ENCODE assay signal across 9 cellular contexts in genomic region chr13:23547000-23547590, GRCh38. TPM values are rescaled to one million over a fixed set of nuclear protein-coding genes. Genes with fewer than 3 reads are reported as not detected.
DNase-seq lines count a peak whose midpoint lies in the region; ATAC-seq and TF ChIP-seq lines count a peak whose summit lies in the region.
"Had no signal": no experiment of that assay in that cellular context is flagged by ENCODE, and none has a peak within 500 bp of the region (broad histone marks: within the 10 kb centered on the region; RNA-seq: fewer than 3 reads in every experiment).

No MANE protein-coding gene starts in this region.

- no peaks in the 10 kb centered on the region for H3K36me3 Mint-ChIP-seq in activated T-cell treated with anti-CD3 and anti-CD28 coated beads, Interleukin-2, amount 50 U/mL, for 4 hours (ENCODE audit: insufficient read depth)

- DNase-seq in MG63 (peak; percentile 59), fibroblast of lung (ENCODE audit: low read depth in 2 of 2) (peak; percentile 45 to 51), ureter (ENCODE audit: low spot score) (peak; percentile 44), DMS79 (lab: John Stamatoyannopoulos, UW) (no peak), NCI-H146 treated with DMSO at 0.1 percent for 48 hours (lab: John Stamatoyannopoulos, UW; ENCODE audit: unreplicated experiment) (no peak)
- DNase-seq in activated T-cell treated with anti-CD3 and anti-CD28 coated beads, Interleukin-2, amount 50 U/mL, for 4 hours = no peak
- DNase-seq: NCI-H345 had no signal

- ATAC-seq in activated T-cell treated with anti-CD3 and anti-CD28 coated beads, Interleukin-2, amount 50 U/mL, for 4 hours = no peak
- ATAC-seq: activated CD4-positive, CD25-positive, alpha-beta regulatory T cell treated with anti-CD3 and anti-CD28 coated beads, Interleukin-2, amount 50 U/mL, for 24 hours had no signal

- peaks cover 32% of the 10 kb centered on the region for H3K27me3 Mint-ChIP-seq in activated T-cell treated with anti-CD3 and anti-CD28 coated beads, Interleukin-2, amount 50 U/mL, for 4 hours (ENCODE audit: low read depth)

- peak overlapping the region; percentile 89 for H2AFZ ChIP-seq in fibroblast of lung (ENCODE audit: low read length)

- H3K4me3 ChIP-seq in MG63 (peak overlapping the region; percentile 52), fibroblast of lung (replicated peaks in 1 of 4; ENCODE audit: control extremely low read depth in 1 of 4, insufficient read depth in 1 of 4, low read depth in 3 of 4, low read length in 4 of 4) (peak overlapping the region; percentile 45 to 62 (median 58)), mucosa of rectum (ENCODE audit: low read length in 2 of 2) (peak overlapping the region; percentile 36 to 53)

- no peaks in the 10 kb centered on the region for H4K20me1 ChIP-seq in fibroblast of lung (ENCODE audit: control insufficient read depth, extremely low read depth, insufficient read depth, low read length)

- peak overlapping the region; percentile 48 for H3K9ac ChIP-seq in fibroblast of lung (ENCODE audit: insufficient read depth, low read length)
- H3K9ac ChIP-seq in mucosa of rectum (ENCODE audit: low read depth in 1 of 2, low read length in 2 of 2) = no peak overlapping the region

- H3K27me3 ChIP-seq in MG63 (no peaks in the 10 kb centered on the region), fibroblast of lung (ENCODE audit: control insufficient read depth, insufficient read depth, low read length) (no peaks in the 10 kb centered on the region), mucosa of rectum (ENCODE audit: control insufficient read depth in 2 of 2, insufficient read depth in 2 of 2, low read length in 2 of 2) (no peaks in the 10 kb centered on the region)

- peak overlapping the region; percentile 56 for H3K27ac ChIP-seq in fibroblast of lung (ENCODE audit: insufficient read depth, low read length)
- peak overlapping the region; percentile 8 to 16 for H3K27ac ChIP-seq in mucosa of rectum (ENCODE audit: low read depth in 2 of 2, low read length in 2 of 2)

- H3K4me3 Mint-ChIP-seq in activated T-cell treated with anti-CD3 and anti-CD28 coated beads, Interleukin-2, amount 50 U/mL, for 4 hours = no peak overlapping the region

- peak overlapping the region; percentile 91 for H3K4me2 ChIP-seq in fibroblast of lung (ENCODE audit: extremely low read depth, insufficient read depth, low read length)

- H3K9me3 Mint-ChIP-seq in activated T-cell treated with anti-CD3 and anti-CD28 coated beads, Interleukin-2, amount 50 U/mL, for 4 hours = no peaks in the 10 kb centered on the region

- H3K36me3 ChIP-seq in MG63 (no peaks in the 10 kb centered on the region), fibroblast of lung (ENCODE audit: control insufficient read depth, insufficient read depth, low read length) (no peaks in the 10 kb centered on the region), mucosa of rectum (ENCODE audit: control insufficient read depth in 2 of 2, insufficient read depth in 2 of 2, low read length in 2 of 2) (no peaks in the 10 kb centered on the region)

- H3K9me3 ChIP-seq in MG63 (0 out of 2 replicates have a peak, but pooled peaks cover 3% of the 10 kb centered on the region), fibroblast of lung (ENCODE audit: control insufficient read depth, insufficient read depth, low read depth, low read length) (no peaks in the 10 kb centered on the region), mucosa of rectum (ENCODE audit: control insufficient read depth in 2 of 2, low read length in 2 of 2) (no peaks in the 10 kb centered on the region)

- no peak for TF ChIP-seq CTCF in fibroblast of lung (conservative IDR thresholded peaks at IDR 0.05 in 1 of 2, IDR thresholded peaks at IDR 0.05 in 1 of 2; ENCODE audit: low read depth in 1 of 2, low read length in 2 of 2)

- H3K4me1 Mint-ChIP-seq in activated T-cell treated with anti-CD3 and anti-CD28 coated beads, Interleukin-2, amount 50 U/mL, for 4 hours (ENCODE audit: low read depth) = peaks cover 1% of the 10 kb centered on the region

- H3K4me1 ChIP-seq in fibroblast of lung (ENCODE audit: control insufficient read depth, extremely low read depth, insufficient read depth, low read length) (no peaks in the 10 kb centered on the region), mucosa of rectum (ENCODE audit: control insufficient read depth in 2 of 2, insufficient read depth in 2 of 2, low read length in 2 of 2) (no peaks in the 10 kb centered on the region)

- H3K79me2 ChIP-seq in fibroblast of lung (ENCODE audit: control insufficient read depth, insufficient read depth, low read length) = no peaks in the 10 kb centered on the region

RNA-seq across cellular contexts. Expression of gene TNFRSF19, which starts 23.1 kb away (rescaled TPM):
- 0.27 and 1.3 TPM in 2 replicates for total RNA-seq in MG63 (2014; rRNA removed; shearing (Covaris generic); ENCODE audit: low replicate concordance)
- total RNA-seq in fibroblast of lung = 214 and 330 TPM in 2 replicates
- 210 and 260 TPM in 2 replicates for polyA plus RNA-seq in fibroblast of lung
- 129 and 132 TPM in 2 replicates for polyA plus RNA-seq in fibroblast of lung (2012)
- 159 and 193 TPM in 2 replicates for polyA minus RNA-seq in fibroblast of lung (ENCODE audit: low replicate concordance)
- total RNA-seq in ureter = 4.0 TPM
- total RNA-seq in activated T-cell treated with anti-CD3 and anti-CD28 coated beads, Interleukin-2, amount 50 U/mL, for 4 hours = under 1 TPM in 2 of 3 donors, not detected in 1; 0.05 to 0.18 TPM

Comparison
In these comparisons a context has a peak if more than half of its experiments do, and no peak if none do; other contexts are left out.
1. DNase-seq: peak in MG63 (single experiment), fibroblast of lung (2 of 2) and ureter (single experiment); none in DMS79 (single experiment), NCI-H146 treated with DMSO at 0.1 percent for 48 hours (single experiment) and activated T-cell treated with anti-CD3 and anti-CD28 coated beads, Interleukin-2, amount 50 U/mL, for 4 hours (single experiment).
2. RNA of gene TNFRSF19, which starts 23.1 kb away (total RNA-seq): 214 to 330 TPM in fibroblast of lung; 4.0 TPM in ureter (single experiment), 0.27 to 1.3 TPM in MG63 and 0.05 to 0.18 TPM in activated T-cell treated with anti-CD3 and anti-CD28 coated beads, Interleukin-2, amount 50 U/mL, for 4 hours; every median in the first group is over 10 times any median in the second.
3. Peak in every context shown above with its lines, with median percentiles within 50 percentile points of each other: H3K4me3 ChIP-seq.